In the genomic region with DNA sequence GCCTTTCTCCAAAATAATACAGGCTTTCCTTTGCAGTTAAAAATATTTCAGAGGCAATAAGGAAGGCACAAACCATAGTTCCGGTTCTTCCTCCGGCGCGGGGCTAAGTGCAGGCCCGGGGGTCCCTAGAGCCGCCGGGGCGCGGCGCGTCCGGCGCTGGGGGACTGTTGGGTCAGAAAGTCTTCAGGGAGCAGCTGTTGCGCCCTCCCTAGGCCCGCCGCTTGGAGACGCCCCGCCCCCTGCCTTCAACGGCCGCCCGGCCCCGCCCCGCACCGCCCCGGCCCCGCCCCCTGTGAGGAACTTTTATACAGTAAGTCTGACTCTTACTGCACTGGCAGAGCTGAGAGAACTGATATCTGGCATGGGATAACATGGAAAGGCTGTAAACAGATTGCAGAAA, we compare ENCODE assay signal across 17 cellular contexts.
DNase-seq lines count a peak whose midpoint lies in the region; ATAC-seq, FAIRE-seq and TF ChIP-seq lines count a peak whose summit lies in the region.
"Had no signal": no experiment of that assay in that cellular context is flagged by ENCODE, and none has a peak within 500 bp of the region (broad histone marks: within the 10 kb centered on the region; RNA-seq: fewer than 3 reads in every experiment).

No MANE protein-coding gene starts in this region.

- H3K9ac ChIP-seq in H9 (ENCODE audit: extremely low read depth, insufficient read length, low read length) (no peak overlapping the region), K562 (ENCODE audit: insufficient read depth in 1 of 2, low read depth in 2 of 2, low read length in 2 of 2) (no peak overlapping the region)

- H2BK5ac ChIP-seq in H9 (ENCODE audit: insufficient read length, low read length) = no peak overlapping the region

- BruUV-seq in K562 (replicated peaks; lab: Mats Ljungman, UMichigan) = no TSS peak

- no peak for DNase-seq in activated CD8-positive, alpha-beta T cell treated with anti-CD3 and anti-CD28 coated beads for 36 hours
- no peak for DNase-seq in activated CD8-positive, alpha-beta T cell treated with anti-CD3 and anti-CD28 coated beads, Interleukin-2, amount 10 ng/mL, durations not matched to agents 7 days and 5 days
- DNase-seq in H9 (peak; percentile 38), K562 (ENCODE audit: extremely low read depth in 1 of 4, low spot score in 3 of 4) (peak; percentile 0 to 12 (median 7)), omental fat pad (ENCODE audit: low spot score) (no peak), KBM-7 (no peak)
- no peak for DNase-seq in stimulated activated effector memory CD8-positive, alpha-beta T cell treated with anti-CD3 and anti-CD28 coated beads, Interleukin-12 subunit alpha, Interleukin-12 subunit beta, amount 100 ng/mL, for 72 hours (ENCODE audit: low spot score in 2 of 2)
- DNase-seq in activated T-helper 2 cell treated with anti-CD3 and anti-CD28 coated beads, Interferon-gamma antibody, Interleukin-2, Interleukin-4, amounts not matched to agents 10 μg/mL and 5 μg/mL and 100 μg/mL, durations not matched to agents 14 hours and 24 hours and 36 hours (ENCODE audit: low spot score) = no peak
- DNase-seq: KG1, MV-4-11, NCI-H1694 treated with DMSO at 0.1 percent for 48 hours, NCI-H2107, NCI-H510A, NCI-H82, SHP77 treated with DMSO at 0.1 percent for 48 hours had no signal

- H3K9me3 ChIP-seq in H9 (ENCODE audit: control insufficient read depth, low read depth, low read length) (no peaks in the 10 kb centered on the region), K562 (replicated peaks; ENCODE audit: control insufficient read depth, insufficient read depth, low read depth, low read length) (no peaks in the 10 kb centered on the region)

- H3K4me1 ChIP-seq in H9 (ENCODE audit: insufficient read depth, low read length) = no peaks in the 10 kb centered on the region
- no peaks in the 10 kb centered on the region for H3K4me1 ChIP-seq in K562 (replicated peaks in 1 of 2; ENCODE audit: control insufficient read depth in 2 of 2, insufficient read depth in 2 of 2, low read length in 2 of 2)

- peak; percentile 47 for ATAC-seq in activated CD8-positive, alpha-beta T cell treated with anti-CD3 and anti-CD28 coated beads for 36 hours
- ATAC-seq in activated CD8-positive, alpha-beta T cell treated with anti-CD3 and anti-CD28 coated beads, Interleukin-2, amount 10 ng/mL, durations not matched to agents 7 days and 5 days = no peak
- ATAC-seq in K562 = peak; percentile 77
- peak; percentile 46 for ATAC-seq in stimulated activated effector memory CD8-positive, alpha-beta T cell treated with anti-CD3 and anti-CD28 coated beads, Interleukin-12 subunit alpha, Interleukin-12 subunit beta, amount 100 ng/mL, for 72 hours
- no peak for ATAC-seq in omental fat pad (ENCODE audit: low FRiP score)

- H3K4me3 Mint-ChIP-seq in activated CD8-positive, alpha-beta T cell treated with anti-CD3 and anti-CD28 coated beads for 36 hours = no peak overlapping the region
- no peak overlapping the region for H3K4me3 Mint-ChIP-seq in activated CD8-positive, alpha-beta T cell treated with anti-CD3 and anti-CD28 coated beads, Interleukin-2, amount 10 ng/mL, durations not matched to agents 7 days and 5 days
- no peak overlapping the region for H3K4me3 Mint-ChIP-seq in H9
- no peak overlapping the region for H3K4me3 Mint-ChIP-seq in stimulated activated effector memory CD8-positive, alpha-beta T cell treated with anti-CD3 and anti-CD28 coated beads, Interleukin-12 subunit alpha, Interleukin-12 subunit beta, amount 100 ng/mL, for 72 hours
- H3K4me3 Mint-ChIP-seq in activated T-helper 2 cell treated with anti-CD3 and anti-CD28 coated beads, Interferon-gamma antibody, Interleukin-2, Interleukin-4, amounts not matched to agents 10 μg/mL and 5 μg/mL and 100 μg/mL, durations not matched to agents 14 hours and 24 hours and 36 hours (ENCODE audit: low read depth) = no peak overlapping the region

- H3K4me1 Mint-ChIP-seq in activated CD8-positive, alpha-beta T cell treated with anti-CD3 and anti-CD28 coated beads for 36 hours (ENCODE audit: low read depth) = no peaks in the 10 kb centered on the region
- H3K4me1 Mint-ChIP-seq in activated CD8-positive, alpha-beta T cell treated with anti-CD3 and anti-CD28 coated beads, Interleukin-2, amount 10 ng/mL, durations not matched to agents 7 days and 5 days (ENCODE audit: low read depth) = no peaks in the 10 kb centered on the region
- H3K4me1 Mint-ChIP-seq in H9 = no peaks in the 10 kb centered on the region
- H3K4me1 Mint-ChIP-seq in stimulated activated effector memory CD8-positive, alpha-beta T cell treated with anti-CD3 and anti-CD28 coated beads, Interleukin-12 subunit alpha, Interleukin-12 subunit beta, amount 100 ng/mL, for 72 hours = no peaks in the 10 kb centered on the region
- no peaks in the 10 kb centered on the region for H3K4me1 Mint-ChIP-seq in activated T-helper 2 cell treated with anti-CD3 and anti-CD28 coated beads, Interferon-gamma antibody, Interleukin-2, Interleukin-4, amounts not matched to agents 10 μg/mL and 5 μg/mL and 100 μg/mL, durations not matched to agents 14 hours and 24 hours and 36 hours (ENCODE audit: low read depth)

- no peaks in the 10 kb centered on the region for H3K23me2 ChIP-seq in H9 (ENCODE audit: insufficient read length, low read depth, low read length, poor library complexity, severe bottlenecking)

- H3K4me3 ChIP-seq in K562 = no peak overlapping the region

- no peak for TF ChIP-seq POLR2A in K562 (conservative IDR thresholded peaks at IDR 0.05)

- no peak overlapping the region for H2BK20ac ChIP-seq in H9 (ENCODE audit: low read depth, low read length, poor library complexity, severe bottlenecking)

- H3K9me1 ChIP-seq in K562 (ENCODE audit: control insufficient read depth, insufficient read depth, low read length) = no peaks in the 10 kb centered on the region

- no peaks in the 10 kb centered on the region for H3K27me3 ChIP-seq in H9 (ENCODE audit: insufficient read depth, low read length)
- no peaks in the 10 kb centered on the region for H3K27me3 ChIP-seq in K562 (ENCODE audit: control insufficient read depth in 2 of 2, insufficient read depth in 2 of 2, low read length in 2 of 2)

- no peak overlapping the region for H2BK12ac ChIP-seq in H9 (ENCODE audit: insufficient read length, low read depth, low read length)

- CTCF ChIA-PET in activated CD8-positive, alpha-beta T cell treated with anti-CD3 and anti-CD28 coated beads for 36 hours (lab: Charles Lee) = no interaction called here
- CTCF ChIA-PET in activated CD8-positive, alpha-beta T cell treated with anti-CD3 and anti-CD28 coated beads, Interleukin-2, amount 10 ng/mL, durations not matched to agents 7 days and 5 days (lab: Charles Lee) = no interaction called here
- CTCF ChIA-PET in K562 (lab: Yijun Ruan, JAX; ENCODE audit: low intra/inter-chr PET ratio) = no interaction called here

- H2BK15ac ChIP-seq in H9 (ENCODE audit: low read depth, low read length) = no peak overlapping the region

- H2AFZ ChIP-seq in H9 (ENCODE audit: low read length) (no peak overlapping the region), K562 (ENCODE audit: low read depth, low read length) (no peak overlapping the region)

- POLR2A ChIA-PET in activated CD8-positive, alpha-beta T cell treated with anti-CD3 and anti-CD28 coated beads for 36 hours (lab: Charles Lee) = no interaction called here
- POLR2A ChIA-PET in activated CD8-positive, alpha-beta T cell treated with anti-CD3 and anti-CD28 coated beads, Interleukin-2, amount 10 ng/mL, durations not matched to agents 7 days and 5 days (lab: Charles Lee) = no interaction called here
- POLR2A ChIA-PET in K562 (lab: Yijun Ruan, JAX) = no interaction called here

- H3K56ac ChIP-seq in H9 (ENCODE audit: insufficient read length, low read depth, low read length) = no peak overlapping the region

- H2BK120ac ChIP-seq in H9 (ENCODE audit: low read depth, low read length, poor library complexity, severe bottlenecking) = no peak overlapping the region

- in situ Hi-C loops in K562 (cut with MboI) = no loop called here
- in situ Hi-C loops in KBM-7 (cut with MboI; ENCODE audit: low pct_unique_long_range_greater_than_20kb, low sequenced_read_pairs) = no loop called here

- no peak overlapping the region for H3K18ac ChIP-seq in H9 (ENCODE audit: insufficient read length, low read depth, low read length)

- H3K4me2 ChIP-seq in H9 (ENCODE audit: insufficient read depth, insufficient read length, low read length) (no peak overlapping the region), K562 (ENCODE audit: insufficient read depth, low read length) (no peak overlapping the region)

- no peaks in the 10 kb centered on the region for H3K27me3 Mint-ChIP-seq in activated CD8-positive, alpha-beta T cell treated with anti-CD3 and anti-CD28 coated beads for 36 hours
- no peaks in the 10 kb centered on the region for H3K27me3 Mint-ChIP-seq in activated CD8-positive, alpha-beta T cell treated with anti-CD3 and anti-CD28 coated beads, Interleukin-2, amount 10 ng/mL, durations not matched to agents 7 days and 5 days (ENCODE audit: low read depth)
- no peaks in the 10 kb centered on the region for H3K27me3 Mint-ChIP-seq in H9 (ENCODE audit: low read depth)
- H3K27me3 Mint-ChIP-seq in activated T-helper 2 cell treated with anti-CD3 and anti-CD28 coated beads, Interferon-gamma antibody, Interleukin-2, Interleukin-4, amounts not matched to agents 10 μg/mL and 5 μg/mL and 100 μg/mL, durations not matched to agents 14 hours and 24 hours and 36 hours (ENCODE audit: low read depth) = no peaks in the 10 kb centered on the region

- H2AK5ac ChIP-seq in H9 (ENCODE audit: insufficient read length, low read length) = no peak overlapping the region

- H3K79me2 ChIP-seq in H9 (ENCODE audit: insufficient read depth, low read length) = no peaks in the 10 kb centered on the region
- no peaks in the 10 kb centered on the region for H3K79me2 ChIP-seq in K562 (ENCODE audit: control insufficient read depth, insufficient read depth, low read length)

- no peak overlapping the region for H3K4ac ChIP-seq in H9 (ENCODE audit: low read depth, low read length)

- TF ChIP-seq EP300 in K562 (IDR thresholded peaks at IDR 0.05; ENCODE audit: low read length) = no peak

- no peaks in the 10 kb centered on the region for H3K79me1 ChIP-seq in H9 (ENCODE audit: insufficient read depth, low read depth, low read length, poor library complexity, severe bottlenecking)

- H3K27ac ChIP-seq in H9 (ENCODE audit: insufficient read length, low read depth, low read length) (no peak overlapping the region), K562 (ENCODE audit: extremely low read depth, low read depth, low read length) (no peak overlapping the region)
- H3K27ac ChIP-seq: 22Rv1 had no signal

- H4K8ac ChIP-seq in H9 (replicated peaks; ENCODE audit: insufficient read length, low read depth, low read length) = no peak overlapping the region

- H3K23ac ChIP-seq in H9 (ENCODE audit: insufficient read length, low read depth, low read length) = no peak overlapping the region

- no peak for TF ChIP-seq CTCF in activated CD8-positive, alpha-beta T cell treated with anti-CD3 and anti-CD28 coated beads for 36 hours (IDR thresholded peaks at IDR 0.05)
- TF ChIP-seq CTCF in H9 (conservative IDR thresholded peaks at IDR 0.05) (no peak), K562 (IDR thresholded peaks at IDR 0.05 in 2 of 3, conservative IDR thresholded peaks at IDR 0.05 in 1 of 3; ENCODE audit: insufficient read depth in 2 of 3, low read depth in 1 of 3, low read length in 3 of 3) (no peak), omental fat pad (IDR thresholded peaks at IDR 0.05) (no peak)

- H3K9me3 Mint-ChIP-seq in activated CD8-positive, alpha-beta T cell treated with anti-CD3 and anti-CD28 coated beads for 36 hours = no peaks in the 10 kb centered on the region
- peaks cover 10% of the 10 kb centered on the region for H3K9me3 Mint-ChIP-seq in activated CD8-positive, alpha-beta T cell treated with anti-CD3 and anti-CD28 coated beads, Interleukin-2, amount 10 ng/mL, durations not matched to agents 7 days and 5 days (ENCODE audit: insufficient read depth)
- H3K9me3 Mint-ChIP-seq in H9 = peaks cover 5% of the 10 kb centered on the region in 2 experiments; a peak in 4 of 5 replicates
- H3K9me3 Mint-ChIP-seq in stimulated activated effector memory CD8-positive, alpha-beta T cell treated with anti-CD3 and anti-CD28 coated beads, Interleukin-12 subunit alpha, Interleukin-12 subunit beta, amount 100 ng/mL, for 72 hours = no peaks in the 10 kb centered on the region
- no peaks in the 10 kb centered on the region for H3K9me3 Mint-ChIP-seq in activated T-helper 2 cell treated with anti-CD3 and anti-CD28 coated beads, Interferon-gamma antibody, Interleukin-2, Interleukin-4, amounts not matched to agents 10 μg/mL and 5 μg/mL and 100 μg/mL, durations not matched to agents 14 hours and 24 hours and 36 hours

- FAIRE-seq in K562 (lab: Jason Lieb, UNC) = no peak
- FAIRE-seq: G401.6 had no signal

- WGBS in H9 (ENCODE audit: extremely low coverage, insufficient read length, low lambda C conversion rate) = no CpG with 5 or more reads among the region's 26 CpGs
- WGBS in K562 (ENCODE audit: insufficient coverage, low coverage, missing lambda C conversion rate) = no CpG with 5 or more reads among the region's 26 CpGs

- no peak for TF ChIP-seq RAD21 in K562 (CRISPR knock-in tag; conservative IDR thresholded peaks at IDR 0.05 in 1 of 2, IDR thresholded peaks at IDR 0.05 in 1 of 2)

- no peak overlapping the region for H4K5ac ChIP-seq in H9 (ENCODE audit: insufficient read length, low read depth, low read length)

- H3K27ac Mint-ChIP-seq in activated CD8-positive, alpha-beta T cell treated with anti-CD3 and anti-CD28 coated beads for 36 hours = no peak overlapping the region
- H3K27ac Mint-ChIP-seq in activated CD8-positive, alpha-beta T cell treated with anti-CD3 and anti-CD28 coated beads, Interleukin-2, amount 10 ng/mL, durations not matched to agents 7 days and 5 days = no peak overlapping the region
- no peak overlapping the region for H3K27ac Mint-ChIP-seq in H9
- no peak overlapping the region for H3K27ac Mint-ChIP-seq in stimulated activated effector memory CD8-positive, alpha-beta T cell treated with anti-CD3 and anti-CD28 coated beads, Interleukin-12 subunit alpha, Interleukin-12 subunit beta, amount 100 ng/mL, for 72 hours
- no peak overlapping the region for H3K27ac Mint-ChIP-seq in activated T-helper 2 cell treated with anti-CD3 and anti-CD28 coated beads, Interferon-gamma antibody, Interleukin-2, Interleukin-4, amounts not matched to agents 10 μg/mL and 5 μg/mL and 100 μg/mL, durations not matched to agents 14 hours and 24 hours and 36 hours

- H4K20me1 ChIP-seq in H9 (ENCODE audit: control insufficient read depth, insufficient read depth, insufficient read length) (no peaks in the 10 kb centered on the region), K562 (replicated peaks; ENCODE audit: control insufficient read depth, insufficient read depth, low read length) (no peaks in the 10 kb centered on the region)

- no peaks in the 10 kb centered on the region for H3K36me3 Mint-ChIP-seq in activated CD8-positive, alpha-beta T cell treated with anti-CD3 and anti-CD28 coated beads for 36 hours (ENCODE audit: low read depth)
- no peaks in the 10 kb centered on the region for H3K36me3 Mint-ChIP-seq in activated CD8-positive, alpha-beta T cell treated with anti-CD3 and anti-CD28 coated beads, Interleukin-2, amount 10 ng/mL, durations not matched to agents 7 days and 5 days (ENCODE audit: low read depth)
- peaks cover 0 to 6% (median 3%) of the 10 kb centered on the region in 3 experiments; a peak in 4 of 7 replicates for H3K36me3 Mint-ChIP-seq in H9 (ENCODE audit: insufficient read depth in 1 of 3, low read depth in 3 of 3)
- no peaks in the 10 kb centered on the region for H3K36me3 Mint-ChIP-seq in stimulated activated effector memory CD8-positive, alpha-beta T cell treated with anti-CD3 and anti-CD28 coated beads, Interleukin-12 subunit alpha, Interleukin-12 subunit beta, amount 100 ng/mL, for 72 hours
- H3K36me3 Mint-ChIP-seq in activated T-helper 2 cell treated with anti-CD3 and anti-CD28 coated beads, Interferon-gamma antibody, Interleukin-2, Interleukin-4, amounts not matched to agents 10 μg/mL and 5 μg/mL and 100 μg/mL, durations not matched to agents 14 hours and 24 hours and 36 hours (ENCODE audit: low read depth) = no peaks in the 10 kb centered on the region

- H4K91ac ChIP-seq in H9 (ENCODE audit: insufficient read length, low read depth, low read length) = no peak overlapping the region

- no peaks in the 10 kb centered on the region for H3K36me3 ChIP-seq in K562 (ENCODE audit: control insufficient read depth, insufficient read depth, low read length)

- H3K14ac ChIP-seq in H9 (ENCODE audit: insufficient read depth, low read length) = no peak overlapping the region

- intact Hi-C loops in activated CD8-positive, alpha-beta T cell treated with anti-CD3 and anti-CD28 coated beads for 36 hours (cut with micrococcal nuclease) = no loop called here
- intact Hi-C loops in K562 (cut with micrococcal nuclease) = no loop called here
- intact Hi-C loops in activated T-helper 2 cell treated with anti-CD3 and anti-CD28 coated beads, Interferon-gamma antibody, Interleukin-2, Interleukin-4, amounts not matched to agents 10 μg/mL and 5 μg/mL and 100 μg/mL, durations not matched to agents 14 hours and 24 hours and 36 hours (cut with micrococcal nuclease) = no loop called here

- no peak overlapping the region for H3T11ph ChIP-seq in H9 (ENCODE audit: low read length)

Comparison
In these comparisons a context has a peak if more than half of its experiments do, and no peak if none do; other contexts are left out.
1. ATAC-seq: peak in activated CD8-positive, alpha-beta T cell treated with anti-CD3 and anti-CD28 coated beads for 36 hours (single experiment), K562 (single experiment) and stimulated activated effector memory CD8-positive, alpha-beta T cell treated with anti-CD3 and anti-CD28 coated beads, Interleukin-12 subunit alpha, Interleukin-12 subunit beta, amount 100 ng/mL, for 72 hours (single experiment); none in activated CD8-positive, alpha-beta T cell treated with anti-CD3 and anti-CD28 coated beads, Interleukin-2, amount 10 ng/mL, durations not matched to agents 7 days and 5 days (single experiment) and omental fat pad (single experiment).
2. DNase-seq: peak in H9 (single experiment) and K562 (4 of 4); none in activated CD8-positive, alpha-beta T cell treated with anti-CD3 and anti-CD28 coated beads for 36 hours (single experiment), activated CD8-positive, alpha-beta T cell treated with anti-CD3 and anti-CD28 coated beads, Interleukin-2, amount 10 ng/mL, durations not matched to agents 7 days and 5 days (single experiment), stimulated activated effector memory CD8-positive, alpha-beta T cell treated with anti-CD3 and anti-CD28 coated beads, Interleukin-12 subunit alpha, Interleukin-12 subunit beta, amount 100 ng/mL, for 72 hours (0 of 2), omental fat pad (single experiment), KBM-7 (single experiment) and activated T-helper 2 cell treated with anti-CD3 and anti-CD28 coated beads, Interferon-gamma antibody, Interleukin-2, Interleukin-4, amounts not matched to agents 10 μg/mL and 5 μg/mL and 100 μg/mL, durations not matched to agents 14 hours and 24 hours and 36 hours (single experiment).